Comparison of ENCODE assay signal across 9 cellular contexts in the genomic region with DNA sequence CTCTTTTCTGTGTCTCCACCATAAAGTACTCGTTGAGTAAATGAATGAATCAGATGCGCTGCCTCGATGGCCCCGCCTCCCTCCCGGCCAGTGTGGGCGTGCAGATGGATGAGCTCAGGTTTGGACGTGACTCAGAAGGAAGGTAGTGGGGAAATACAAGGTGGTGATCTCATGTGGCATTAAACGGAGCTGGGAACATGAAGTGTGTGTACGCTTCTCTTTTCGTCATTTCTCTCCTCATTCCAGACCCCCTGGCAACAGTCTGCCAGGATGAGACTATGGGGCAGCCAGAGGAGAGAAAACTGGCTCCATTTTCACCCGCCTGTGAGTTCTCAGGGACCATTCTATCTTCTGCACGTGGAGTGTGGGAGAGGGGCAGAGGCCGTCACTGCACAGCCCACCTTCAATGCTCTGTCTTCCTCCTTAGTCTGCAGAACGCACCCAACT.
A peak's percentile ranks its signal among the peaks of the same experiment; 100 is the strongest.
DNase-seq lines count a peak whose midpoint lies in the region; ATAC-seq and TF ChIP-seq lines count a peak whose summit lies in the region.
"Had no signal": no experiment of that assay in that cellular context is flagged by ENCODE, and none has a peak within 500 bp of the region (broad histone marks: within the 10 kb centered on the region; RNA-seq: fewer than 3 reads in every experiment).

No MANE protein-coding gene starts in this region.

- peak overlapping the region; percentile 87 for H3K9ac ChIP-seq in smooth muscle cell (ENCODE audit: low read depth)

- H3K36me3 ChIP-seq in smooth muscle cell (ENCODE audit: low read depth) = no peaks in the 10 kb centered on the region

- 19% methylated on average over 14 of the region's 14 CpGs for WGBS in smooth muscle cell (ENCODE audit: low lambda C conversion rate)

- no peaks in the 10 kb centered on the region for H3K79me2 ChIP-seq in smooth muscle cell (ENCODE audit: low read depth)

- DNase-seq in DMS 273 (lab: John Stamatoyannopoulos, UW; ENCODE audit: unreplicated experiment) (peak; percentile 53), DMS 273 treated with DMSO at 0.1 percent for 48 hours (lab: John Stamatoyannopoulos, UW) (no peak), NCI-H82 treated with DMSO at 0.1 percent for 48 hours (lab: John Stamatoyannopoulos, UW; ENCODE audit: unreplicated experiment) (peak; percentile 25), smooth muscle cell (lab: John Stamatoyannopoulos, UW; ENCODE audit: unreplicated experiment) (peak; percentile 63), NCI-H524 (lab: John Stamatoyannopoulos, UW) (no peak), GM13977 (ENCODE audit: low spot score) (no peak)

- no peaks in the 10 kb centered on the region for H3K27me3 ChIP-seq in smooth muscle cell (ENCODE audit: low read depth)

- peaks cover 34% of the 10 kb centered on the region for H3F3A ChIP-seq in smooth muscle cell (ENCODE audit: low read depth)

- H4K20me1 ChIP-seq in smooth muscle cell (ENCODE audit: low read depth) = peaks cover 38% of the 10 kb centered on the region

- peak; percentile 91 for ATAC-seq in esophagus mucosa
- no peak for ATAC-seq in HG03457 (IDR thresholded peaks at IDR 0.05; ENCODE audit: unreplicated experiment)

- no peak overlapping the region for H2AFZ ChIP-seq in smooth muscle cell (ENCODE audit: low read depth)

- H3K27ac ChIP-seq in smooth muscle cell (ENCODE audit: low read depth) = peak overlapping the region; percentile 96
- H3K27ac ChIP-seq: 22Rv1 had no signal

- H3K4me2 ChIP-seq in smooth muscle cell = peak overlapping the region; percentile 57

- peaks cover 38% of the 10 kb centered on the region for H3K4me1 ChIP-seq in smooth muscle cell (ENCODE audit: low read depth)

- no peak overlapping the region for H3K4me3 ChIP-seq in smooth muscle cell

- no peaks in the 10 kb centered on the region for H3K9me3 ChIP-seq in smooth muscle cell (replicated peaks; ENCODE audit: low read depth)

- in situ Hi-C loops in GM13977 (cut with MboI; ENCODE audit: low pct_unique_long_range_greater_than_20kb, low sequenced_read_pairs, unreplicated experiment) = no loop called here

- TF ChIP-seq CTCF in smooth muscle cell (IDR thresholded peaks at IDR 0.05; ENCODE audit: borderline replicate concordance, insufficient read depth, poor library complexity, severe bottlenecking) (no peak), GM13977 (IDR thresholded peaks at IDR 0.05; ENCODE audit: extremely low read depth, insufficient read depth, missing control alignments) (no peak)

Comparison
In these comparisons a context has a peak if more than half of its experiments do, and no peak if none do; other contexts are left out.
1. DNase-seq: peak in DMS 273 (single experiment), NCI-H82 treated with DMSO at 0.1 percent for 48 hours (single experiment) and smooth muscle cell (single experiment); none in DMS 273 treated with DMSO at 0.1 percent for 48 hours (single experiment), NCI-H524 (0 of 2) and GM13977 (single experiment).